Comparison of ENCODE assay signal across 33 cellular contexts in genomic region chrX:9500584-9500983, GRCh38.
"Had no signal": no experiment of that assay in that cellular context is flagged by ENCODE, and none has a peak within 500 bp of the region (broad histone marks: within the 10 kb centered on the region; RNA-seq: fewer than 3 reads in every experiment).

No MANE protein-coding gene starts in this region.

- H3K4me3 ChIP-seq: ascending aorta, body of pancreas, breast epithelium had no signal

- H3K27me3 ChIP-seq: ascending aorta, body of pancreas, brain microvascular endothelial cell, breast epithelium had no signal

- H3K4me1 ChIP-seq: ascending aorta, breast epithelium had no signal

- H3K27ac Mint-ChIP-seq: activated CD4-positive, alpha-beta memory T cell treated with anti-CD3 and anti-CD28 coated beads, Interleukin-2, amount 10 ng/mL, durations not matched to agents 7 days and 5 days; activated CD4-positive, alpha-beta T cell treated with anti-CD3 and anti-CD28 coated beads, Interleukin-2, amount 10 ng/mL, durations not matched to agents 7 days and 5 days; activated CD8-positive, alpha-beta memory T cell treated with anti-CD3 and anti-CD28 coated beads, Interleukin-2, amount 10 ng/mL, durations not matched to agents 7 days and 5 days; activated CD8-positive, alpha-beta T cell treated with anti-CD3 and anti-CD28 coated beads, Interleukin-2, amount 10 ng/mL, durations not matched to agents 7 days and 5 days; activated naive CD4-positive, alpha-beta T cell treated with anti-CD3 and anti-CD28 coated beads, Interleukin-2, amount 10 ng/mL, durations not matched to agents 7 days and 5 days; activated naive CD4-positive, alpha-beta T cell treated with anti-CD3 and anti-CD28 coated beads, Interleukin-2, amount 50 U/mL, for 24 hours; activated naive CD8-positive, alpha-beta T cell; activated naive CD8-positive, alpha-beta T cell treated with anti-CD3 and anti-CD28 coated beads, Interleukin-2, amount 10 ng/mL, durations not matched to agents 7 days and 5 days; activated naive CD8-positive, alpha-beta T cell treated with anti-CD3 and anti-CD28 coated beads, Interleukin-2, amount 50 U/mL, for 24 hours; activated T-cell treated with anti-CD3 and anti-CD28 coated beads, Interleukin-2, amount 50 U/mL, for 24 hours; activated T-helper 2 cell treated with anti-CD3 and anti-CD28 coated beads, Interferon-gamma antibody, Interleukin-2, Interleukin-4, amounts not matched to agents 10 μg/mL and 5 μg/mL and 100 μg/mL, durations not matched to agents 14 hours and 24 hours and 36 hours; T-cell; T-helper 2 cell treated with Interferon-gamma antibody and Interleukin-4, amounts not matched to agents 5 μg/mL and 100 μg/mL, for 36 hours had no signal

- H3K9me3 ChIP-seq: ascending aorta, body of pancreas had no signal

- FAIRE-seq: TTC549 had no signal

- H3K4me3 Mint-ChIP-seq: activated CD4-positive, alpha-beta memory T cell treated with anti-CD3 and anti-CD28 coated beads, Interleukin-2, amount 10 ng/mL, durations not matched to agents 7 days and 5 days; activated CD4-positive, alpha-beta T cell treated with anti-CD3 and anti-CD28 coated beads, Interleukin-2, amount 10 ng/mL, durations not matched to agents 7 days and 5 days; activated CD8-positive, alpha-beta memory T cell treated with anti-CD3 and anti-CD28 coated beads, Interleukin-2, amount 10 ng/mL, durations not matched to agents 7 days and 5 days; activated CD8-positive, alpha-beta T cell treated with anti-CD3 and anti-CD28 coated beads, Interleukin-2, amount 10 ng/mL, durations not matched to agents 7 days and 5 days; activated naive CD4-positive, alpha-beta T cell treated with anti-CD3 and anti-CD28 coated beads, Interleukin-2, amount 10 ng/mL, durations not matched to agents 7 days and 5 days; activated naive CD4-positive, alpha-beta T cell treated with anti-CD3 and anti-CD28 coated beads, Interleukin-2, amount 50 U/mL, for 24 hours; activated naive CD8-positive, alpha-beta T cell; activated naive CD8-positive, alpha-beta T cell treated with anti-CD3 and anti-CD28 coated beads, Interleukin-2, amount 10 ng/mL, durations not matched to agents 7 days and 5 days; activated naive CD8-positive, alpha-beta T cell treated with anti-CD3 and anti-CD28 coated beads, Interleukin-2, amount 50 U/mL, for 24 hours; activated T-cell treated with anti-CD3 and anti-CD28 coated beads, Interleukin-2, amount 50 U/mL, for 24 hours; T-cell; T-helper 2 cell treated with Interferon-gamma antibody and Interleukin-4, amounts not matched to agents 5 μg/mL and 100 μg/mL, for 36 hours had no signal

- H3K27me3 Mint-ChIP-seq: activated CD4-positive, alpha-beta memory T cell treated with anti-CD3 and anti-CD28 coated beads, Interleukin-2, amount 10 ng/mL, durations not matched to agents 7 days and 5 days; activated CD4-positive, alpha-beta T cell treated with anti-CD3 and anti-CD28 coated beads, Interleukin-2, amount 10 ng/mL, durations not matched to agents 7 days and 5 days; activated CD8-positive, alpha-beta memory T cell treated with anti-CD3 and anti-CD28 coated beads, Interleukin-2, amount 10 ng/mL, durations not matched to agents 7 days and 5 days; activated naive CD4-positive, alpha-beta T cell treated with anti-CD3 and anti-CD28 coated beads, Interleukin-2, amount 10 ng/mL, durations not matched to agents 7 days and 5 days; activated naive CD4-positive, alpha-beta T cell treated with anti-CD3 and anti-CD28 coated beads, Interleukin-2, amount 50 U/mL, for 24 hours; activated naive CD8-positive, alpha-beta T cell; activated naive CD8-positive, alpha-beta T cell treated with anti-CD3 and anti-CD28 coated beads, Interleukin-2, amount 10 ng/mL, durations not matched to agents 7 days and 5 days; activated naive CD8-positive, alpha-beta T cell treated with anti-CD3 and anti-CD28 coated beads, Interleukin-2, amount 50 U/mL, for 24 hours; T-cell had no signal

- H3K9me3 Mint-ChIP-seq: activated naive CD4-positive, alpha-beta T cell treated with anti-CD3 and anti-CD28 coated beads, Interleukin-2, amount 50 U/mL, for 24 hours; activated naive CD8-positive, alpha-beta T cell treated with anti-CD3 and anti-CD28 coated beads, Interleukin-2, amount 10 ng/mL, durations not matched to agents 7 days and 5 days; activated naive CD8-positive, alpha-beta T cell treated with anti-CD3 and anti-CD28 coated beads, Interleukin-2, amount 50 U/mL, for 24 hours; T-helper 2 cell treated with Interferon-gamma antibody and Interleukin-4, amounts not matched to agents 5 μg/mL and 100 μg/mL, for 36 hours had no signal

- ATAC-seq: activated CD4-positive, CD25-positive, alpha-beta regulatory T cell treated with anti-CD3 and anti-CD28 coated beads, Interleukin-2, amount 50 U/mL, for 24 hours; activated CD8-positive, alpha-beta memory T cell treated with anti-CD3 and anti-CD28 coated beads, Interleukin-2, amount 10 ng/mL, durations not matched to agents 7 days and 5 days; activated CD8-positive, alpha-beta T cell treated with anti-CD3 and anti-CD28 coated beads, Interleukin-2, amount 10 ng/mL, durations not matched to agents 7 days and 5 days; activated naive CD8-positive, alpha-beta T cell treated with anti-CD3 and anti-CD28 coated beads, Interleukin-2, amount 50 U/mL, for 24 hours; body of pancreas; T-cell had no signal

- H3K4me1 Mint-ChIP-seq: activated CD4-positive, alpha-beta memory T cell treated with anti-CD3 and anti-CD28 coated beads, Interleukin-2, amount 10 ng/mL, durations not matched to agents 7 days and 5 days; activated CD4-positive, alpha-beta T cell treated with anti-CD3 and anti-CD28 coated beads, Interleukin-2, amount 10 ng/mL, durations not matched to agents 7 days and 5 days; activated CD8-positive, alpha-beta memory T cell treated with anti-CD3 and anti-CD28 coated beads, Interleukin-2, amount 10 ng/mL, durations not matched to agents 7 days and 5 days; activated naive CD4-positive, alpha-beta T cell treated with anti-CD3 and anti-CD28 coated beads, Interleukin-2, amount 10 ng/mL, durations not matched to agents 7 days and 5 days had no signal

- H3K36me3 ChIP-seq: brain microvascular endothelial cell, breast epithelium had no signal

- H3K27ac ChIP-seq: ascending aorta, body of pancreas, brain microvascular endothelial cell, breast epithelium, VCaP had no signal

- DNase-seq: activated CD4-positive, alpha-beta memory T cell treated with anti-CD3 and anti-CD28 coated beads, Interleukin-2, amount 10 ng/mL, durations not matched to agents 7 days and 5 days; activated CD4-positive, alpha-beta T cell treated with anti-CD3 and anti-CD28 coated beads for 4 hours; activated CD4-positive, alpha-beta T cell treated with anti-CD3 and anti-CD28 coated beads, Interleukin-2, amount 10 ng/mL, durations not matched to agents 7 days and 5 days; activated CD4-positive, alpha-beta T cell treated with anti-CD3 and anti-CD28 coated beads, Interleukin-2, amount 50 U/mL, for 48 hours; activated CD4-positive, CD25-positive, alpha-beta regulatory T cell; activated CD8-positive, alpha-beta memory T cell treated with anti-CD3 and anti-CD28 coated beads for 24 hours; activated CD8-positive, alpha-beta memory T cell treated with anti-CD3 and anti-CD28 coated beads, Interleukin-2, amount 10 ng/mL, durations not matched to agents 7 days and 5 days; activated CD8-positive, alpha-beta memory T cell treated with anti-CD3 and anti-CD28 coated beads, Interleukin-2, amount 50 U/mL, for 48 hours; activated CD8-positive, alpha-beta T cell treated with anti-CD3 and anti-CD28 coated beads, Interleukin-2, amount 10 ng/mL, durations not matched to agents 7 days and 5 days; activated effector memory CD4-positive, alpha-beta T cell treated with Interleukin-2 at 50 U/mL for 16 hours; activated gamma-delta T cell; activated naive CD4-positive, alpha-beta T cell treated with anti-CD3 and anti-CD28 coated beads, Interleukin-2, amount 10 ng/mL, durations not matched to agents 7 days and 5 days; activated naive CD4-positive, alpha-beta T cell treated with Interleukin-2 at 50 U/mL for 16 hours; activated naive CD8-positive, alpha-beta T cell treated with anti-CD3 and anti-CD28 coated beads, Interleukin-2, amount 10 ng/mL, durations not matched to agents 7 days and 5 days; activated naive CD8-positive, alpha-beta T cell treated with anti-CD3 and anti-CD28 coated beads, Interleukin-2, amount 50 U/mL, for 24 hours; activated T-cell treated with anti-CD3 and anti-CD28 coated beads, Interleukin-2, amount 50 U/mL, for 24 hours; activated T-cell treated with anti-CD3 and anti-CD28 coated beads, Interleukin-2, amount 50 U/mL, for 48 hours; anterior cingulate cortex; body of pancreas; brain microvascular endothelial cell; central memory CD4-positive, alpha-beta T cell; T-cell; T-helper 2 cell; T-helper 9 cell had no signal
